ENCODE assay signal across 22 cellular contexts in the genomic region with DNA sequence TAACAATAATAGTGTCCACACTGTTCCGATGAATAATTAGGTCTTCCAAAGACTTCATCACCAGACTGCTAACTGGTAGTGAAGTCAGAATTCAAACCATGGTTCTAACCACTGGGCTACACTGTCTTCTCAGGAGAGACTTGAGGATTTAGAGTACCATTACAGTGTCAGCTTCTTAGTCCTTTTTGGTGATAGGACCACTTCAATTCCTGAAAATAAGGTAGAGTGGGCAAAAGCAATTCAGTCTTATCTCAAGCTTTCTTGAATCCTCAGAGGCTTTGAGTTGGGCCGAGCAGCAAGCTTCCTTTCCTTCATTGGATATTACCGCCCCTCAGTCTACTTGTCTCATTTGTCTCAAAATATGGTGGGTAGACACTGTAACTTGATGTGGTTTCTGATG.
DNase-seq lines count a peak whose midpoint lies in the region; ATAC-seq and TF ChIP-seq lines count a peak whose summit lies in the region.
"Had no signal": no experiment of that assay in that cellular context is flagged by ENCODE, and none has a peak within 500 bp of the region (broad histone marks: within the 10 kb centered on the region; RNA-seq: fewer than 3 reads in every experiment).

No MANE protein-coding gene starts in this region.

- H3K4me3 Mint-ChIP-seq in activated CD8-positive, alpha-beta T cell treated with anti-CD3 and anti-CD28 coated beads for 36 hours: no peak overlapping the region
- H3K4me3 Mint-ChIP-seq: nephron had no signal

- peaks cover 4 to 56% (median 27%) of the 10 kb centered on the region in 9 donors for H3K4me1 ChIP-seq in heart right ventricle
- peaks cover 7% of the 10 kb centered on the region for H3K4me1 ChIP-seq in mesenchymal stem cell (ENCODE audit: control insufficient read depth, insufficient read depth, low read depth, low read length)
- H3K4me1 ChIP-seq in thyroid gland: peaks cover 21 to 55% of the 10 kb centered on the region in 2 donors
- H3K4me1 ChIP-seq: BLaER1 had no signal

- no peak for DNase-seq in heart right ventricle
- DNase-seq in cardiac septum (ENCODE audit: low spot score): no peak
- peak; percentile 17 for DNase-seq in activated CD8-positive, alpha-beta T cell treated with anti-CD3 and anti-CD28 coated beads for 36 hours
- no peak for DNase-seq in mesenchymal stem cell
- no peak for DNase-seq in thyroid gland
- DNase-seq: activated CD4-positive, CD25-positive, alpha-beta regulatory T cell; activated gamma-delta T cell treated with Interleukin-2 at 50 U/mL for 16 hours; dorsolateral prefrontal cortex; KG1; kidney; NCI-H1436; pancreas; PC-9; right cardiac atrium; SHP77 treated with DMSO at 0.1 percent for 48 hours; upper lobe of right lung had no signal

- intact Hi-C loops in heart right ventricle (cut with DNase I) (no loop called here), cardiac septum (cut with DNase I) (no loop called here), thyroid gland (cut with DNase I) (no loop called here)
- intact Hi-C loops in activated CD8-positive, alpha-beta T cell treated with anti-CD3 and anti-CD28 coated beads for 36 hours (cut with micrococcal nuclease): no loop called here

- H3K27me3 Mint-ChIP-seq in activated CD8-positive, alpha-beta T cell treated with anti-CD3 and anti-CD28 coated beads for 36 hours: no peaks in the 10 kb centered on the region

- WGBS in heart right ventricle, 2 donors: 76 to 78% methylated on average over 3 of the region's 3 CpGs
- WGBS in mesenchymal stem cell: 100% methylated on average over 2 of the region's 3 CpGs
- 89 to 92% methylated on average over 3 of the region's 3 CpGs for WGBS in thyroid gland, 2 donors

- peaks cover 56% of the 10 kb centered on the region for H3K36me3 Mint-ChIP-seq in activated CD8-positive, alpha-beta T cell treated with anti-CD3 and anti-CD28 coated beads for 36 hours (ENCODE audit: low read depth)

- no peak overlapping the region for H3K23ac ChIP-seq in mesenchymal stem cell (ENCODE audit: low read length in 2 of 2)

- peak overlapping the region; percentile 17 for H4K8ac ChIP-seq in mesenchymal stem cell (ENCODE audit: low read length)

- no peak overlapping the region for H2BK5ac ChIP-seq in mesenchymal stem cell (ENCODE audit: low read depth, low read length, poor library complexity, severe bottlenecking)

- H3K27ac ChIP-seq in heart right ventricle: peak overlapping the region in 8 of 10 donors; percentile 9 to 90 (median 63)
- no peak overlapping the region for H3K27ac ChIP-seq in mesenchymal stem cell (ENCODE audit: low read length, poor library complexity, severe bottlenecking)
- peak overlapping the region; percentile 24 to 80 (median 28) for H3K27ac ChIP-seq in thyroid gland
- H3K27ac ChIP-seq: BLaER1, PC-9 had no signal

- CTCF ChIA-PET in activated CD8-positive, alpha-beta T cell treated with anti-CD3 and anti-CD28 coated beads for 36 hours (lab: Charles Lee): interaction anchor here (0.7 kb wide), 1 partner anchor 13 kb away, joined by 3 read pairs; no protein-coding TSS in a partner anchor

- H2BK120ac ChIP-seq in mesenchymal stem cell (ENCODE audit: low read depth, low read length): no peak overlapping the region

- POLR2A ChIA-PET in activated CD8-positive, alpha-beta T cell treated with anti-CD3 and anti-CD28 coated beads for 36 hours (lab: Charles Lee): interaction anchor here (0.7 to 0.9 kb wide), 2 partner anchors 9 to 14 kb away, joined by 3 to 5 read pairs; no protein-coding TSS in a partner anchor

- H3K27ac Mint-ChIP-seq in activated CD8-positive, alpha-beta T cell treated with anti-CD3 and anti-CD28 coated beads for 36 hours: peak overlapping the region; percentile 60

- H3K4me1 Mint-ChIP-seq in activated CD8-positive, alpha-beta T cell treated with anti-CD3 and anti-CD28 coated beads for 36 hours (ENCODE audit: low read depth): peaks cover 60% of the 10 kb centered on the region

- H3K27me3 ChIP-seq in heart right ventricle (no peaks in the 10 kb centered on the region), mesenchymal stem cell (ENCODE audit: control insufficient read depth in 1 of 2, insufficient read depth in 1 of 2, low read length in 2 of 2) (no peaks in the 10 kb centered on the region), thyroid gland (no peaks in the 10 kb centered on the region)
- H3K27me3 ChIP-seq: BLaER1, cardiac muscle cell, dorsolateral prefrontal cortex, pancreas, upper lobe of right lung had no signal

- no peak overlapping the region for H3K14ac ChIP-seq in mesenchymal stem cell (ENCODE audit: low read length in 2 of 2)

- no peak overlapping the region for H3K4ac ChIP-seq in mesenchymal stem cell (ENCODE audit: low read depth in 1 of 2, low read length in 2 of 2)

- TF ChIP-seq CTCF in heart right ventricle (IDR thresholded peaks at IDR 0.05): no peak
- no peak for TF ChIP-seq CTCF in activated CD8-positive, alpha-beta T cell treated with anti-CD3 and anti-CD28 coated beads for 36 hours (IDR thresholded peaks at IDR 0.05)
- TF ChIP-seq CTCF in thyroid gland (IDR thresholded peaks at IDR 0.05): no peak

- no peak overlapping the region for H3K4me2 ChIP-seq in mesenchymal stem cell (ENCODE audit: low read length, poor library complexity, severe bottlenecking)
- H3K4me2 ChIP-seq: BLaER1, PC-9 had no signal

- H3K79me1 ChIP-seq in mesenchymal stem cell (replicated peaks; ENCODE audit: low read length, poor library complexity, severe bottlenecking): no peaks in the 10 kb centered on the region

- no peak overlapping the region for H4K91ac ChIP-seq in mesenchymal stem cell (ENCODE audit: low read length)

- no peak for TF ChIP-seq POLR2A in thyroid gland (IDR thresholded peaks at IDR 0.05)

- no peaks in the 10 kb centered on the region for H3K9me3 Mint-ChIP-seq in activated CD8-positive, alpha-beta T cell treated with anti-CD3 and anti-CD28 coated beads for 36 hours
- H3K9me3 Mint-ChIP-seq: nephron had no signal

- H3K4me3 ChIP-seq in heart right ventricle: no peak overlapping the region
- H3K4me3 ChIP-seq in mesenchymal stem cell (ENCODE audit: insufficient read depth in 1 of 2, low read depth in 1 of 2, low read length in 2 of 2): no peak overlapping the region
- no peak overlapping the region for H3K4me3 ChIP-seq in thyroid gland (replicated peaks in 1 of 3)
- H3K4me3 ChIP-seq: BLaER1, cardiac muscle cell, dorsolateral prefrontal cortex, pancreas, PC-9, upper lobe of right lung had no signal

- H2AK5ac ChIP-seq in mesenchymal stem cell (ENCODE audit: low read length, severe bottlenecking): no peak overlapping the region

- H2BK15ac ChIP-seq in mesenchymal stem cell (ENCODE audit: low read depth, poor library complexity, severe bottlenecking): no peak overlapping the region

- H3K9me3 ChIP-seq in heart right ventricle (no peaks in the 10 kb centered on the region), mesenchymal stem cell (ENCODE audit: control insufficient read depth, low read length) (no peaks in the 10 kb centered on the region), thyroid gland (no peaks in the 10 kb centered on the region)
- H3K9me3 ChIP-seq: BLaER1, pancreas, upper lobe of right lung had no signal

- no peak for ATAC-seq in heart right ventricle
- peak; percentile 52 for ATAC-seq in activated CD8-positive, alpha-beta T cell treated with anti-CD3 and anti-CD28 coated beads for 36 hours
- no peak for ATAC-seq in GM19351 (IDR thresholded peaks at IDR 0.05; ENCODE audit: unreplicated experiment)
- no peak for ATAC-seq in GM18519 (IDR thresholded peaks at IDR 0.05; ENCODE audit: low FRiP score, unreplicated experiment)
- ATAC-seq in HG03135 (IDR thresholded peaks at IDR 0.05; ENCODE audit: unreplicated experiment): no peak
- ATAC-seq: pancreas, upper lobe of right lung had no signal

- H3K18ac ChIP-seq in mesenchymal stem cell (ENCODE audit: low read depth in 1 of 2, low read length in 2 of 2): no peak overlapping the region

- no peak overlapping the region for H2AFZ ChIP-seq in mesenchymal stem cell (ENCODE audit: low read depth, low read length)
- H2AFZ ChIP-seq: PC-9 had no signal

- H2BK12ac ChIP-seq in mesenchymal stem cell (ENCODE audit: low read length in 2 of 2): no peak overlapping the region

- H3K36me3 ChIP-seq in heart right ventricle (peaks cover 0 to 68% (median 0%) of the 10 kb centered on the region in 9 donors), mesenchymal stem cell (ENCODE audit: control insufficient read depth in 1 of 2, insufficient read depth in 2 of 2, low read depth in 1 of 2, low read length in 2 of 2) (no peaks in the 10 kb centered on the region), thyroid gland (no peaks in the 10 kb centered on the region)
- H3K36me3 ChIP-seq: pancreas had no signal

- H3K9ac ChIP-seq in mesenchymal stem cell (ENCODE audit: low read length): no peak overlapping the region
- H3K9ac ChIP-seq: BLaER1 had no signal
